ENCODE assay signal across 15 cellular contexts in the genomic region with DNA sequence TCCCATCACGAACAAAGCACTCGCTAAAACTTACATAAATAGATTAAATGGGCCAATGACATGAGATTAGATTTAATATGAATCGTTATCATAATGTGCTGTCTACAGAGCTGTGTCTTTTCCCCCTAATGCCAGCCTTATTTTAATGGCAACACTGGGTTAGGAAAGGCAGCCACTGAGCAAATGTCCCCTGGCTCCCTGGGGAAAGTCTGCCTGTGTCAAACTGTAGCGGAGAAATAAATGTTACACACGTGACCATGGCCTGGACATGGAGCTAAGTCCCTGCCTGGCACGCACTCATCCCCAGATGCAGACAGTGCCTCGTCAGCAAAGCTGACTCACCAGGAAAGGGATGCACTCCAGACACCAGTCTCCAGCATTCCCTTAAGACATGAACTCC.
DNase-seq lines count a peak whose midpoint lies in the region; ATAC-seq and TF ChIP-seq lines count a peak whose summit lies in the region.
"Had no signal": no experiment of that assay in that cellular context is flagged by ENCODE, and none has a peak within 500 bp of the region (broad histone marks: within the 10 kb centered on the region; RNA-seq: fewer than 3 reads in every experiment).

No MANE protein-coding gene starts in this region.

- H3K4me3 ChIP-seq in MM.1S (ENCODE audit: low read length): no peak overlapping the region

- no peaks in the 10 kb centered on the region for H3F3A ChIP-seq in MM.1S (ENCODE audit: insufficient read depth, low read length)

- no peaks in the 10 kb centered on the region for H3K4me1 ChIP-seq in MM.1S (ENCODE audit: low read length)

- no peak overlapping the region for H3K4me2 ChIP-seq in MM.1S (ENCODE audit: low read depth, low read length)

- peak; percentile 27 for DNase-seq in ELF-1 (ENCODE audit: low read depth, low spot score)
- peak; percentile 11 for DNase-seq in NCI-H748 treated with DMSO at 0.1 percent for 48 hours (lab: John Stamatoyannopoulos, UW)
- DNase-seq in occipital lobe (lab: John Stamatoyannopoulos, UW): peak; percentile 52
- DNase-seq in NCI-H2081 treated with DMSO at 0.1 percent for 48 hours (lab: John Stamatoyannopoulos, UW): no peak
- no peak for DNase-seq in activated gamma-delta T cell (lab: John Stamatoyannopoulos, UW)
- DNase-seq in MM.1S: no peak
- DNase-seq: activated CD8-positive, alpha-beta T cell treated with anti-CD3 and anti-CD28 coated beads, Interleukin-2, amount 10 ng/mL, durations not matched to agents 7 days and 5 days; activated naive CD8-positive, alpha-beta T cell treated with anti-CD3 and anti-CD28 coated beads, Interleukin-2, amount 50 U/mL, for 24 hours; DND-41; KG1; stimulated activated CD4-positive, alpha-beta T cell treated with anti-CD3 and anti-CD28 coated beads, Interleukin-12 subunit alpha, Interleukin-12 subunit beta, amount 100 ng/mL, for 4 hours; stimulated activated CD8-positive, alpha-beta memory T cell treated with anti-CD3 and anti-CD28 coated beads, Interleukin-4, amount 100 ng/mL, for 48 hours; T-helper 2 cell had no signal

- ATAC-seq in esophagus mucosa (peak; percentile 65), GM18519 (IDR thresholded peaks at IDR 0.05; ENCODE audit: low FRiP score, unreplicated experiment) (no peak)
- ATAC-seq: activated CD8-positive, alpha-beta T cell treated with anti-CD3 and anti-CD28 coated beads, Interleukin-2, amount 10 ng/mL, durations not matched to agents 7 days and 5 days; activated naive CD8-positive, alpha-beta T cell treated with anti-CD3 and anti-CD28 coated beads, Interleukin-2, amount 50 U/mL, for 24 hours had no signal

- H4K20me1 ChIP-seq in MM.1S (ENCODE audit: insufficient read depth, low read length): no peaks in the 10 kb centered on the region

- H3K9me3 ChIP-seq in MM.1S (replicated peaks; ENCODE audit: insufficient read depth, low read length): no peaks in the 10 kb centered on the region

- H2AFZ ChIP-seq in MM.1S (ENCODE audit: low read length): no peak overlapping the region

- no peak overlapping the region for H3K9ac ChIP-seq in MM.1S (ENCODE audit: low read length)

- no peaks in the 10 kb centered on the region for H3K79me2 ChIP-seq in MM.1S (ENCODE audit: low read length)

- no peak overlapping the region for H3K27ac ChIP-seq in MM.1S (ENCODE audit: low read length)

- no peak for TF ChIP-seq CTCF in MM.1S (IDR thresholded peaks at IDR 0.05; ENCODE audit: low read length)

- no peaks in the 10 kb centered on the region for H3K9me2 ChIP-seq in MM.1S (replicated peaks; ENCODE audit: insufficient read depth, low read length)

- peaks cover 83% of the 10 kb centered on the region for H3K27me3 ChIP-seq in MM.1S (replicated peaks; ENCODE audit: insufficient read depth, low read length)

- H3K36me3 ChIP-seq in MM.1S (replicated peaks; ENCODE audit: insufficient read depth, low read length): no peaks in the 10 kb centered on the region

Comparison
In these comparisons a context has a peak if more than half of its experiments do, and no peak if none do; other contexts are left out.
1. DNase-seq: peak in ELF-1 (single experiment), NCI-H748 treated with DMSO at 0.1 percent for 48 hours (single experiment) and occipital lobe (single experiment); none in NCI-H2081 treated with DMSO at 0.1 percent for 48 hours (single experiment), activated gamma-delta T cell (single experiment) and MM.1S (single experiment).